8 cellular contexts compared by ENCODE assay signal in genomic region chr19:47729799-47730520, GRCh38. TPM values are rescaled to one million over a fixed set of nuclear protein-coding genes. Genes with fewer than 3 reads are reported as not detected.
A peak's percentile ranks its signal among the peaks of the same experiment; 100 is the strongest.
DNase-seq lines count a peak whose midpoint lies in the region; ATAC-seq and TF ChIP-seq lines count a peak whose summit lies in the region.

No MANE protein-coding gene starts in this region.

- no peak for TF ChIP-seq CTCF in epithelial cell of proximal tubule (conservative IDR thresholded peaks at IDR 0.05; ENCODE audit: low read depth, low read length)
- TF ChIP-seq CTCF in natural killer cell (IDR thresholded peaks at IDR 0.05): no peak
- no peak for TF ChIP-seq CTCF in upper lobe of left lung (IDR thresholded peaks at IDR 0.05)

- peak in 1 of 4 donors; percentile 25 for TF ChIP-seq POLR2A in upper lobe of left lung (IDR thresholded peaks at IDR 0.05)

- intact Hi-C loops in activated CD4-positive, alpha-beta memory T cell treated with anti-CD3 and anti-CD28 coated beads for 36 hours (cut with micrococcal nuclease): no loop called here
- intact Hi-C loops in natural killer cell (cut with micrococcal nuclease): no loop called here

- H3K4me3 ChIP-seq in epithelial cell of proximal tubule (ENCODE audit: low read depth, low read length) (peak overlapping the region; percentile 46), upper lobe of left lung (peak overlapping the region in 3 of 4 donors; percentile 33 to 40 (median 39))

- DNase-seq in activated T-cell treated with anti-CD3 and anti-CD28 coated beads for 24 hours (ENCODE audit: low read depth) (peak; percentile 42), activated T-cell treated with anti-CD3 and anti-CD28 coated beads for 4 hours (no peak), epithelial cell of proximal tubule (ENCODE audit: low read depth) (no peak), natural killer cell (no peak), upper lobe of left lung (peak; percentile 89 to 95), NOMO-1 treated with dmso at 0.1 percent for 144 hours (lab: John Stamatoyannopoulos, UW; ENCODE audit: unreplicated experiment) (no peak), GM03348 (ENCODE audit: low spot score) (no peak)
- peak; percentile 75 for DNase-seq in activated CD4-positive, alpha-beta memory T cell treated with anti-CD3 and anti-CD28 coated beads for 36 hours

- peak in 1 of 4 donors; percentile 27 for TF ChIP-seq EP300 in upper lobe of left lung (IDR thresholded peaks at IDR 0.05)

- H3K27me3 ChIP-seq in upper lobe of left lung: no peaks in the 10 kb centered on the region

- H3K4me3 Mint-ChIP-seq in activated CD4-positive, alpha-beta memory T cell treated with anti-CD3 and anti-CD28 coated beads for 36 hours: peak overlapping the region; percentile 74
- peak overlapping the region; percentile 40 for H3K4me3 Mint-ChIP-seq in natural killer cell

- 14 to 24% methylated on average over 25 to 26 of the region's 30 CpGs for WGBS in upper lobe of left lung, 2 donors

- ATAC-seq in natural killer cell (peak in 1 of 3 donors; percentile 53), upper lobe of left lung (ENCODE audit: low FRiP score in 2 of 2) (peak; percentile 75 to 92)

- H3K9me3 Mint-ChIP-seq in activated CD4-positive, alpha-beta memory T cell treated with anti-CD3 and anti-CD28 coated beads for 36 hours: no peaks in the 10 kb centered on the region
- H3K9me3 Mint-ChIP-seq in natural killer cell: no peaks in the 10 kb centered on the region

- POLR2A ChIA-PET in activated CD4-positive, alpha-beta memory T cell treated with anti-CD3 and anti-CD28 coated beads for 36 hours (lab: Charles Lee): no interaction called here

- peaks cover 26% of the 10 kb centered on the region for H3K27me3 Mint-ChIP-seq in activated CD4-positive, alpha-beta memory T cell treated with anti-CD3 and anti-CD28 coated beads for 36 hours
- peaks cover 40 to 44% of the 10 kb centered on the region in 2 donors for H3K27me3 Mint-ChIP-seq in natural killer cell (ENCODE audit: low read depth in 2 of 2)

- peaks cover 43 to 58% (median 50%) of the 10 kb centered on the region in 4 donors for H3K4me1 ChIP-seq in upper lobe of left lung

- CTCF ChIA-PET in activated CD4-positive, alpha-beta memory T cell treated with anti-CD3 and anti-CD28 coated beads for 36 hours (lab: Charles Lee): interaction anchor here (0.6 to 1.4 kb wide), 3 partner anchors 17 to 483 kb away, joined by 3 to 5 read pairs (median 3); partner anchors contain the start of gene EHD2

- peaks cover 20% of the 10 kb centered on the region for H3K4me1 Mint-ChIP-seq in activated CD4-positive, alpha-beta memory T cell treated with anti-CD3 and anti-CD28 coated beads for 36 hours (ENCODE audit: low read depth)
- H3K4me1 Mint-ChIP-seq in natural killer cell: peaks cover 9 to 17% of the 10 kb centered on the region in 2 donors

- no peaks in the 10 kb centered on the region for H3K36me3 Mint-ChIP-seq in activated CD4-positive, alpha-beta memory T cell treated with anti-CD3 and anti-CD28 coated beads for 36 hours
- no peaks in the 10 kb centered on the region for H3K36me3 Mint-ChIP-seq in natural killer cell

- no peak overlapping the region for H3K27ac Mint-ChIP-seq in activated CD4-positive, alpha-beta memory T cell treated with anti-CD3 and anti-CD28 coated beads for 36 hours
- H3K27ac Mint-ChIP-seq in natural killer cell: no peak overlapping the region

- H3K9me3 ChIP-seq in upper lobe of left lung: no peaks in the 10 kb centered on the region

- peak overlapping the region; percentile 80 to 90 (median 87) for H3K27ac ChIP-seq in upper lobe of left lung

- peaks cover 0 to 72% (median 15%) of the 10 kb centered on the region in 4 donors for H3K36me3 ChIP-seq in upper lobe of left lung

RNA-seq across cellular contexts. Expression of gene NOP53, which starts 15.4 kb away (rescaled TPM):
- 100 to 1,000 TPM; 259 to 268 TPM for total RNA-seq in activated CD4-positive, alpha-beta memory T cell treated with anti-CD3 and anti-CD28 coated beads for 36 hours
- total RNA-seq in epithelial cell of proximal tubule (192 and 247 TPM in 2 replicates), natural killer cell (100 to 1,000 TPM; 416 to 445 (median 428) TPM), upper lobe of left lung (100 to 1,000 TPM; 261 to 432 (median 282) TPM)

RNA-seq across cellular contexts. Expression of gene EHD2, which starts 16.7 kb away (rescaled TPM):
- 1 to 10 TPM in 1 of 2 experiments, under 1 TPM in 1; 0.81 to 1.6 TPM for total RNA-seq in activated CD4-positive, alpha-beta memory T cell treated with anti-CD3 and anti-CD28 coated beads for 36 hours
- total RNA-seq in epithelial cell of proximal tubule (33.6 and 58.9 TPM in 2 replicates), natural killer cell (under 1 TPM; 0.09 to 0.40 (median 0.12) TPM), upper lobe of left lung (100 to 1,000 TPM in 4 of 6 donors, 10 to 100 TPM in 2; 80.7 to 426 (median 181) TPM)

RNA-seq across cellular contexts. Expression of gene SELENOW, which starts 48.5 kb away (rescaled TPM):
- total RNA-seq in activated CD4-positive, alpha-beta memory T cell treated with anti-CD3 and anti-CD28 coated beads for 36 hours: 100 to 1,000 TPM; 162 to 174 TPM
- total RNA-seq in epithelial cell of proximal tubule: 165 and 265 TPM in 2 replicates
- total RNA-seq in natural killer cell: 100 to 1,000 TPM in 1 of 3 donors, 10 to 100 TPM in 2; 90.5 to 104 (median 97.2) TPM
- 100 to 1,000 TPM; 194 to 455 (median 325) TPM for total RNA-seq in upper lobe of left lung

Comparison
In these comparisons a context has a peak if more than half of its experiments do, and no peak if none do; other contexts are left out.
1. DNase-seq: peak in activated T-cell treated with anti-CD3 and anti-CD28 coated beads for 24 hours (single experiment), activated CD4-positive, alpha-beta memory T cell treated with anti-CD3 and anti-CD28 coated beads for 36 hours (single experiment) and upper lobe of left lung (2 of 2); none in activated T-cell treated with anti-CD3 and anti-CD28 coated beads for 4 hours (single experiment), epithelial cell of proximal tubule (single experiment), natural killer cell (single experiment), NOMO-1 treated with dmso at 0.1 percent for 144 hours (single experiment) and GM03348 (single experiment).
2. RNA of gene EHD2, which starts 16.7 kb away (total RNA-seq): 80.7 to 426 TPM in upper lobe of left lung and 33.6 to 58.9 TPM in epithelial cell of proximal tubule; 0.81 to 1.6 TPM in activated CD4-positive, alpha-beta memory T cell treated with anti-CD3 and anti-CD28 coated beads for 36 hours and 0.09 to 0.40 TPM in natural killer cell; every median in the first group is over 10 times any median in the second.